In the genomic region with DNA sequence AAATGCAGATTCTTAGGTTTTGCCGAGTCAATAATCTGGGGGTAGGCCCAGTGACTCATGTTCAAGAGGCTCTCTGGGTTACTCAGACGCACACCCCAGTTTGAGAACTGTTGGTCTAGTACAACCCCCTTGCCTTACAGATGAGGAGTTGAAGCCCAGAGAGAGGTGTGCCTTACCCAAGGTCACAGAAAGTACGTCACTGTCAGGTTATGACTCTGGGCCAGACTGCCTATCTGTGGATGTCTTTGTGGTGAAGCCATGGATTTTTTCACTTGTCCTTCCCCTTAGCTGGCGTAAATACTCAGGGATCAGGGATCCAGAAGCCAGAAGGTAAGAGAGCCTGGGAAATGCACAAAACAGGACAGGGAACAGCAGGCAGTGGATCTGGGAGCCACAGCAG, we compare ENCODE assay signal across 14 cellular contexts.
"Had no signal": no experiment of that assay in that cellular context is flagged by ENCODE, and none has a peak within 500 bp of the region (broad histone marks: within the 10 kb centered on the region; RNA-seq: fewer than 3 reads in every experiment).

No MANE protein-coding gene starts in this region.

- FAIRE-seq: endometrium, urothelium cell line had no signal

- ATAC-seq: activated naive CD8-positive, alpha-beta T cell treated with anti-CD3 and anti-CD28 coated beads, Interleukin-2, amount 50 U/mL, for 24 hours; lower lobe of right lung; stimulated activated naive B cell treated with anti-CD40 and anti-IgM and Interleukin-4, amounts not matched to agents 10 μg/mL and 1 μg/mL and 100 μg/mL, for 72 hours had no signal

- H3K27me3 ChIP-seq: cardiac muscle cell, ovary, tibial artery had no signal

- H3K27ac Mint-ChIP-seq: activated CD4-positive, alpha-beta T cell treated with anti-CD3 and anti-CD28 coated beads, Interleukin-2, amount 10 ng/mL, durations not matched to agents 7 days and 5 days; activated naive CD4-positive, alpha-beta T cell treated with anti-CD3 and anti-CD28 coated beads for 36 hours; activated naive CD8-positive, alpha-beta T cell treated with anti-CD3 and anti-CD28 coated beads, Interleukin-2, amount 50 U/mL, for 24 hours; activated T-helper 2 cell treated with anti-CD3 and anti-CD28 coated beads, Interferon-gamma antibody, Interleukin-2, Interleukin-4, amounts not matched to agents 10 μg/mL and 5 μg/mL and 100 μg/mL, durations not matched to agents 14 hours and 24 hours and 36 hours had no signal

- H3K4me3 Mint-ChIP-seq: activated CD4-positive, alpha-beta T cell treated with anti-CD3 and anti-CD28 coated beads, Interleukin-2, amount 10 ng/mL, durations not matched to agents 7 days and 5 days; activated naive CD4-positive, alpha-beta T cell treated with anti-CD3 and anti-CD28 coated beads for 36 hours; activated naive CD8-positive, alpha-beta T cell treated with anti-CD3 and anti-CD28 coated beads, Interleukin-2, amount 50 U/mL, for 24 hours had no signal

- H3K4me1 Mint-ChIP-seq: activated CD4-positive, alpha-beta T cell treated with anti-CD3 and anti-CD28 coated beads, Interleukin-2, amount 10 ng/mL, durations not matched to agents 7 days and 5 days had no signal

- H3K36me3 ChIP-seq: cardiac muscle cell, lower lobe of right lung, ovary, tibial artery had no signal

- H3K9me3 ChIP-seq: lower lobe of right lung, ovary, tibial artery had no signal

- H3K4me3 ChIP-seq: cardiac muscle cell, lower lobe of right lung, ovary, tibial artery had no signal

- H3K27ac ChIP-seq: cardiac muscle cell, lower lobe of right lung, ovary, tibial artery had no signal

- H3K9me3 Mint-ChIP-seq: activated CD4-positive, alpha-beta T cell treated with anti-CD3 and anti-CD28 coated beads, Interleukin-2, amount 10 ng/mL, durations not matched to agents 7 days and 5 days; activated naive CD4-positive, alpha-beta T cell treated with anti-CD3 and anti-CD28 coated beads for 36 hours; activated naive CD8-positive, alpha-beta T cell treated with anti-CD3 and anti-CD28 coated beads, Interleukin-2, amount 50 U/mL, for 24 hours; activated T-helper 2 cell treated with anti-CD3 and anti-CD28 coated beads, Interferon-gamma antibody, Interleukin-2, Interleukin-4, amounts not matched to agents 10 μg/mL and 5 μg/mL and 100 μg/mL, durations not matched to agents 14 hours and 24 hours and 36 hours had no signal

- DNase-seq: activated CD4-positive, alpha-beta T cell treated with anti-CD3 and anti-CD28 coated beads, Interleukin-2, amount 10 ng/mL, durations not matched to agents 7 days and 5 days; activated CD4-positive, CD25-positive, alpha-beta regulatory T cell; activated naive CD4-positive, alpha-beta T cell treated with anti-CD3 and anti-CD28 coated beads for 36 hours; activated naive CD8-positive, alpha-beta T cell treated with anti-CD3 and anti-CD28 coated beads, Interleukin-2, amount 50 U/mL, for 24 hours; kidney glomerular epithelial cell; lower lobe of right lung; ovary; stimulated activated CD4-positive, alpha-beta T cell treated with anti-CD3 and anti-CD28 coated beads, Interleukin-12 subunit alpha, Interleukin-12 subunit beta, amount 100 ng/mL, for 4 hours; stimulated activated naive B cell treated with anti-CD40 and anti-IgM and Interleukin-4, amounts not matched to agents 10 μg/mL and 1 μg/mL and 100 μg/mL, for 72 hours; tibial artery had no signal

- H3K4me1 ChIP-seq: lower lobe of right lung had no signal
